In the genomic region with DNA sequence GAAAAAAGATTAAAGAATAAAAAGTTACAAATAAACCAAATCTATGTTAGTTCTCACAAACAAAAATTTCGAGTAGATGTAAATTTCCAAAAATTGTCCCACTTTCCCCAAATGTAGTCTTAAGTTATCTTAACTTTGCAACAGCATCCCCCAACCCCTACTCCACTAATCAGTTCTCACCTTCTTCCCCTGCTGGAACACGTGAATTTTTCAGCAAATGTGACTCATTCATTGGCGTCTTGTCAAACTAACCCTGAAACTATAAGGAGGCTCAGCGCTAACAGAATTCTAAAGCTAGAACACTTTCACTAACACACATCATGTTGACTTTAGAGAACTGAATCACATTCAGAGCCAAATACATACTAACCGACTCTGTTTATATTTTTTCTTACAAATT, we compare ENCODE assay signal across 11 cellular contexts. TPM values are rescaled to one million over a fixed set of nuclear protein-coding genes. Genes with fewer than 3 reads are reported as not detected.
DNase-seq lines count a peak whose midpoint lies in the region; ATAC-seq, FAIRE-seq and TF ChIP-seq lines count a peak whose summit lies in the region.
"Had no signal": no experiment of that assay in that cellular context is flagged by ENCODE, and none has a peak within 500 bp of the region (broad histone marks: within the 10 kb centered on the region; RNA-seq: fewer than 3 reads in every experiment).

No MANE protein-coding gene starts in this region.

- H3K4me3 ChIP-seq in AG10803 (ENCODE audit: low read length): no peak overlapping the region
- no peak overlapping the region for H3K4me3 ChIP-seq in bronchial epithelial cell (ENCODE audit: low read depth, low read length)
- no peak overlapping the region for H3K4me3 ChIP-seq in left lung
- H3K4me3 ChIP-seq: ovary, thyroid gland had no signal

- H3K27me3 ChIP-seq in bronchial epithelial cell (ENCODE audit: control insufficient read depth, insufficient read depth, low read length) (no peaks in the 10 kb centered on the region), left lung (no peaks in the 10 kb centered on the region)
- H3K27me3 ChIP-seq: ovary, thyroid gland had no signal

- ATAC-seq in left lung: peak; percentile 76
- ATAC-seq in HG03432 (IDR thresholded peaks at IDR 0.05; ENCODE audit: unreplicated experiment): no peak
- ATAC-seq in stimulated activated naive CD8-positive, alpha-beta T cell treated with anti-CD3 and anti-CD28 coated beads, Interleukin-15, amount 100 ng/mL, for 72 hours: no peak

- no peaks in the 10 kb centered on the region for H3K27me3 Mint-ChIP-seq in stimulated activated naive CD8-positive, alpha-beta T cell treated with anti-CD3 and anti-CD28 coated beads, Interleukin-15, amount 100 ng/mL, for 72 hours

- no peak overlapping the region for H3K4me3 Mint-ChIP-seq in stimulated activated naive CD8-positive, alpha-beta T cell treated with anti-CD3 and anti-CD28 coated beads, Interleukin-15, amount 100 ng/mL, for 72 hours

- peaks cover 7% of the 10 kb centered on the region for H3K4me1 Mint-ChIP-seq in stimulated activated naive CD8-positive, alpha-beta T cell treated with anti-CD3 and anti-CD28 coated beads, Interleukin-15, amount 100 ng/mL, for 72 hours

- DNase-seq in AG10803 (ENCODE audit: low read depth) (peak; percentile 16), HUDEP-2 (lab: John Stamatoyannopoulos, UW; ENCODE audit: unreplicated experiment in 76 of 76) (peak in 56 of 76 experiments; percentile 4 to 85 (median 64)), bronchial epithelial cell (ENCODE audit: low read depth) (peak; percentile 92), left lung (no peak), GM19240 (ENCODE audit: insufficient read length, low spot score) (no peak), cerebellar nuclear complex (lab: John Stamatoyannopoulos, UW) (no peak)
- no peak for DNase-seq in stimulated activated naive CD8-positive, alpha-beta T cell treated with anti-CD3 and anti-CD28 coated beads, Interleukin-15, amount 100 ng/mL, for 72 hours
- DNase-seq: NCI-H1048, ovary, thyroid gland had no signal

- FAIRE-seq in bronchial epithelial cell (lab: Jason Lieb, UNC): no peak

- H3K36me3 ChIP-seq in bronchial epithelial cell (ENCODE audit: control insufficient read depth, insufficient read depth, low read length) (no peaks in the 10 kb centered on the region), left lung (peaks cover 0 to 24% of the 10 kb centered on the region in 2 donors)
- H3K36me3 ChIP-seq: ovary, thyroid gland had no signal

- TF ChIP-seq CTCF in AG10803 (conservative IDR thresholded peaks at IDR 0.05; ENCODE audit: low read length) (no peak), bronchial epithelial cell (IDR thresholded peaks at IDR 0.05; ENCODE audit: insufficient read depth, low read length, severe bottlenecking) (no peak), left lung (IDR thresholded peaks at IDR 0.05) (no peak)

- intact Hi-C loops in left lung (cut with DNase I): no loop called here

- H3K9me3 Mint-ChIP-seq in stimulated activated naive CD8-positive, alpha-beta T cell treated with anti-CD3 and anti-CD28 coated beads, Interleukin-15, amount 100 ng/mL, for 72 hours: no peaks in the 10 kb centered on the region

- no peaks in the 10 kb centered on the region for H3K9me3 ChIP-seq in left lung
- H3K9me3 ChIP-seq: ovary, thyroid gland had no signal

- no peak overlapping the region for H3K27ac ChIP-seq in left lung
- H3K27ac ChIP-seq: ovary, thyroid gland had no signal

- no peaks in the 10 kb centered on the region for H3K4me1 ChIP-seq in left lung

- no peak overlapping the region for H3K27ac Mint-ChIP-seq in stimulated activated naive CD8-positive, alpha-beta T cell treated with anti-CD3 and anti-CD28 coated beads, Interleukin-15, amount 100 ng/mL, for 72 hours

RNA-seq across cellular contexts. Expression of gene PHF21A, which starts 46.1 kb away (rescaled TPM):
- total RNA-seq in bronchial epithelial cell: 3.4 and 6.1 TPM in 2 replicates
- 10 to 100 TPM; 36.2 to 51.4 TPM for total RNA-seq in left lung

Comparison
In these comparisons a context has a peak if more than half of its experiments do, and no peak if none do; other contexts are left out.
1. DNase-seq: peak in AG10803 (single experiment), HUDEP-2 (56 of 76) and bronchial epithelial cell (single experiment); none in left lung (0 of 2), GM19240 (single experiment), cerebellar nuclear complex (0 of 2) and stimulated activated naive CD8-positive, alpha-beta T cell treated with anti-CD3 and anti-CD28 coated beads, Interleukin-15, amount 100 ng/mL, for 72 hours (0 of 2).